ENCODE assay signal across 8 cellular contexts in the genomic region with DNA sequence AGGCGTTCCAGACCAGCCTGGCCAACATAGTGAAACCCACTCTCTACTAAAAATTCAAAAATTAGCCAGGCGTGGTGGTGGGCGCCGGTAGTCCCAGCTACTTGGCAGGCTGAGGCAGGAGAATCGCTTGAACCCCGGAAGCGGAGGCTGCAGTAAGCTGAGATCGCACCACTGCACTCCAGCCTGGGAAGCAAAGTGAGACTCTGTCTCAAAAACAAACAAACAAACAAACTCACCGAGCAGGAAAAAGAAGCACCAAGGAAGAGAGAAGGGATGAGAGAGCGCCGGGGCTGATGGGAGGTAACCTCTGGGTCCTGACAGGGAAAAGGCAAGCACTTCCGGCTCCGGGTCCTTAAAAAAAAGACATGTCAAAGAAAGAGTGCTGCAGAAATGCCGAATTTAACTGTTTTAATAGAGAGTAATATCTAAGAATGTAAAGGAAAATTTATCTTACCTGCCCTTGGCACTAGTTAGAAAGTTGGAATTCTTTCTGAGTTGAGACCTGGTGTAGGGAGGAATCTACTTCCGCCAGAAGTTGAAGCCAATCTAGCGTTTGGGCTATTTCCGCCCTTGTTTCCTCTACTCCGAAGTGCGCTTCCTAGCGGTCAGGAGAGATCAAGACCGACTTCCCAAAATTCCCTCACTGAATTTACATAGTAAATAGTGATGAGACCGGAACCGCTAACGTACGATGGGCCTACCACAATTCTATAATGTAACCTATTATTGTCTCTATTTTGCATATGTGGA. TPM values are rescaled to one million over a fixed set of nuclear protein-coding genes. Genes with fewer than 3 reads are reported as not detected.
DNase-seq lines count a peak whose midpoint lies in the region; ATAC-seq lines count a peak whose summit lies in the region.

No MANE protein-coding gene starts in this region.

- H3K27me3 Mint-ChIP-seq in IgD-negative memory B cell: no peaks in the 10 kb centered on the region

- peak overlapping the region; percentile 91 to 99 (median 94) for H3K4me3 Mint-ChIP-seq in IgD-negative memory B cell

- H3K27ac Mint-ChIP-seq in IgD-negative memory B cell: peak overlapping the region; percentile 89 to 99 (median 97)

- ATAC-seq in GM21529 (IDR thresholded peaks at IDR 0.05; ENCODE audit: unreplicated experiment): peak; percentile 82
- peak; percentile 82 for ATAC-seq in esophagus mucosa

- peak overlapping the region; percentile 55 to 71 for H3K4me3 ChIP-seq in muscle layer of colon (ENCODE audit: low read depth in 1 of 2, low read length in 2 of 2)

- H3K27ac ChIP-seq in muscle layer of colon (ENCODE audit: low read depth, low read length): peak overlapping the region; percentile 71

- H3K36me3 Mint-ChIP-seq in IgD-negative memory B cell: peaks cover 3% of the 10 kb centered on the region

- H3K4me1 ChIP-seq in muscle layer of colon (ENCODE audit: insufficient read depth, low read length): peaks cover 14% of the 10 kb centered on the region

- peak overlapping the region; percentile 42 for H3K9ac ChIP-seq in muscle layer of colon (ENCODE audit: low read length)

- no peaks in the 10 kb centered on the region for H3K27me3 ChIP-seq in muscle layer of colon (ENCODE audit: control insufficient read depth in 1 of 2, insufficient read depth in 2 of 2, low read length in 2 of 2)

- peaks cover 12% of the 10 kb centered on the region for H3K36me3 ChIP-seq in muscle layer of colon (ENCODE audit: insufficient read depth, low read length)

- DNase-seq in DMS53 treated with DMSO at 0.1 percent for 48 hours (lab: John Stamatoyannopoulos, UW; ENCODE audit: unreplicated experiment) (peak; percentile 82), OCI-M2 (lab: John Stamatoyannopoulos, UW; ENCODE audit: unreplicated experiment) (peak; percentile 65)
- peak; percentile 69 for DNase-seq in activated T-cell treated with anti-CD3 and anti-CD28 coated beads, Interleukin-2, amount 50 U/mL, for 1 hour
- DNase-seq in stimulated activated CD8-positive, alpha-beta memory T cell treated with anti-CD3 and anti-CD28 coated beads, Interleukin-7, amount 100 ng/mL, for 1 hour (ENCODE audit: low read depth in 2 of 2): peak; percentile 33 to 44

- H3K9me3 Mint-ChIP-seq in IgD-negative memory B cell: no peaks in the 10 kb centered on the region

- H3K4me1 Mint-ChIP-seq in IgD-negative memory B cell: peaks cover 23 to 32% (median 30%) of the 10 kb centered on the region in 3 donors

- no peaks in the 10 kb centered on the region for H3K9me3 ChIP-seq in muscle layer of colon (ENCODE audit: low read length)

RNA-seq across cellular contexts. Expression of gene EFCAB12, which starts 29.1 kb away (rescaled TPM):
- 0.71 TPM for polyA plus RNA-seq in IgD-negative memory B cell
- total RNA-seq in esophagus mucosa: 0.04 TPM

RNA-seq across cellular contexts. Expression of gene MBD4, which starts 40.4 kb away (rescaled TPM):
- polyA plus RNA-seq in IgD-negative memory B cell: 123 TPM
- 20.8 TPM for total RNA-seq in esophagus mucosa

RNA-seq across cellular contexts. Expression of gene IFT122, which starts 40.7 kb away (rescaled TPM):
- 4.5 TPM for polyA plus RNA-seq in IgD-negative memory B cell
- 11.2 TPM for total RNA-seq in esophagus mucosa

Comparison
In these comparisons a context has a peak if more than half of its experiments do, and no peak if none do; other contexts are left out.
1. Peak in every context shown above with its lines: DNase-seq, ATAC-seq, H3K4me3 ChIP-seq and H3K27ac ChIP-seq.